8 cellular contexts compared by ENCODE assay signal in the genomic region with DNA sequence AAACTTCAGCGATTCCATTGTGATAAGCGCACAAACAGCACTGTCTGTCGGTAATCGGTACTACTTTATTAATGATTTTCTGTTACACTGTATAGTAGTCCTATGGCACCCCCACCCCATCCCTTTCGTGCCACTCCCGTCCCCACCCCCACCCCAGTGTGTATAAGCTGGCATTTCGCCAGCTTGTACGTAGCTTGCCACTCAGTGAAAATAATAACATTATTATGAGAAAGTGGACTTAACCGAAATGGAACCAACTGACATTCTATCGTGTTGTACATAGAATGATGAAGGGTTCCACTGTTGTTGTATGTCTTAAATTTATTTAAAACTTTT. TPM values are rescaled to one million over a fixed set of nuclear protein-coding genes. Genes with fewer than 3 reads are reported as not detected.
DNase-seq lines count a peak whose midpoint lies in the region; ATAC-seq and TF ChIP-seq lines count a peak whose summit lies in the region.

No MANE protein-coding gene starts in this region.

- peak overlapping the region; percentile 95 to 99 for H3K27ac Mint-ChIP-seq in T-cell

- CTCF ChIA-PET in T-cell (lab: Charles Lee) = interaction anchor here in 1 of 2 donors (0.5 to 0.6 kb wide), 2 partner anchors 356 to 1292 kb away, joined by 3 read pairs; a partner anchor contains a TSS

- H3K9me3 ChIP-seq in BE2C (no peaks in the 10 kb centered on the region), fibroblast of lung (ENCODE audit: control insufficient read depth, insufficient read depth, low read depth, low read length) (no peaks in the 10 kb centered on the region)

- peaks cover 4% of the 10 kb centered on the region for H3K36me3 Mint-ChIP-seq in T-cell

- ATAC-seq in GM21786 (IDR thresholded peaks at IDR 0.05; ENCODE audit: unreplicated experiment) (peak; percentile 1), T-cell (replicated peaks in 1 of 4) (no peak)

- H3K36me3 ChIP-seq in BE2C (peaks cover 19% of the 10 kb centered on the region), fibroblast of lung (ENCODE audit: control insufficient read depth, insufficient read depth, low read length) (no peaks in the 10 kb centered on the region), rectal smooth muscle tissue (ENCODE audit: control insufficient read depth, insufficient read depth, low read length) (no peaks in the 10 kb centered on the region)

- H2AFZ ChIP-seq in fibroblast of lung (ENCODE audit: low read length) = no peak overlapping the region

- H3K4me1 Mint-ChIP-seq in T-cell = peaks cover 42 to 53% (median 45%) of the 10 kb centered on the region in 3 donors

- TF ChIP-seq CTCF in BE2C (IDR thresholded peaks at IDR 0.05; ENCODE audit: low read depth, low read length) (no peak), fibroblast of lung (conservative IDR thresholded peaks at IDR 0.05 in 1 of 2, IDR thresholded peaks at IDR 0.05 in 1 of 2; ENCODE audit: low read depth in 1 of 2, low read length in 2 of 2) (no peak)

- peak overlapping the region; percentile 59 for H3K9ac ChIP-seq in fibroblast of lung (ENCODE audit: insufficient read depth, low read length)
- no peak overlapping the region for H3K9ac ChIP-seq in rectal smooth muscle tissue (ENCODE audit: low read length)

- H3K4me3 Mint-ChIP-seq in T-cell = peak overlapping the region; percentile 78 to 87 (median 82)

- H3K4me1 ChIP-seq in BE2C (no peaks in the 10 kb centered on the region), fibroblast of lung (ENCODE audit: control insufficient read depth, extremely low read depth, insufficient read depth, low read length) (no peaks in the 10 kb centered on the region), rectal smooth muscle tissue (ENCODE audit: control insufficient read depth, insufficient read depth, low read length) (peaks cover 5% of the 10 kb centered on the region)

- peak overlapping the region; percentile 68 for H3K27ac ChIP-seq in fibroblast of lung (ENCODE audit: insufficient read depth, low read length)
- H3K27ac ChIP-seq in rectal smooth muscle tissue (ENCODE audit: low read depth, low read length) = peak overlapping the region; percentile 94

- POLR2A ChIA-PET in T-cell (lab: Charles Lee) = interaction anchor here in 1 of 2 donors (1.3 kb wide), 1 partner anchor 10 kb away, joined by 10 read pairs; no protein-coding TSS in a partner anchor

- H3K4me3 ChIP-seq in BE2C (ENCODE audit: low read depth, low read length) (peak overlapping the region; percentile 82), fibroblast of lung (replicated peaks in 1 of 4; ENCODE audit: control extremely low read depth in 1 of 4, insufficient read depth in 1 of 4, low read depth in 3 of 4, low read length in 4 of 4) (peak overlapping the region; percentile 62 to 87 (median 73)), rectal smooth muscle tissue (ENCODE audit: low read length) (peak overlapping the region; percentile 93)

- peaks cover 32% of the 10 kb centered on the region for H3K79me2 ChIP-seq in fibroblast of lung (ENCODE audit: control insufficient read depth, insufficient read depth, low read length)

- no peaks in the 10 kb centered on the region for H3K27me3 ChIP-seq in BE2C
- H3K27me3 ChIP-seq in fibroblast of lung (ENCODE audit: control insufficient read depth, insufficient read depth, low read length) = no peaks in the 10 kb centered on the region
- no peaks in the 10 kb centered on the region for H3K27me3 ChIP-seq in rectal smooth muscle tissue (ENCODE audit: control insufficient read depth, insufficient read depth, low read length)

- peak overlapping the region; percentile 85 for H3K4me2 ChIP-seq in fibroblast of lung (ENCODE audit: extremely low read depth, insufficient read depth, low read length)

- DNase-seq in BE2C (peak; percentile 30), T-cell (no peak), fibroblast of lung (ENCODE audit: low read depth in 2 of 2) (no peak), putamen (ENCODE audit: low spot score) (no peak), inferior parietal cortex (ENCODE audit: extremely low spot score) (no peak)
- no peak for DNase-seq in stimulated activated CD8-positive, alpha-beta memory T cell treated with anti-CD3 and anti-CD28 coated beads, Interleukin-4, amount 100 ng/mL, for 48 hours

- H3K27me3 Mint-ChIP-seq in T-cell = peaks cover 0 to 3% of the 10 kb centered on the region in 2 donors

- no peaks in the 10 kb centered on the region for H3K9me3 Mint-ChIP-seq in T-cell

- H4K20me1 ChIP-seq in fibroblast of lung (ENCODE audit: control insufficient read depth, extremely low read depth, insufficient read depth, low read length) = no peaks in the 10 kb centered on the region

RNA-seq across cellular contexts. Expression of a gene that starts 4.8 kb away (rescaled TPM):
- polyA plus RNA-seq in BE2C (2012; ENCODE audit: insufficient read depth, insufficient read length, low read depth) = 282 TPM
- total RNA-seq in T-cell (10 to 100 TPM; 19.1 to 73.4 (median 65.2) TPM), fibroblast of lung (96.3 and 132 TPM in 2 replicates)
- polyA plus RNA-seq in fibroblast of lung = 25.7 and 42.8 TPM in 2 replicates
- polyA plus RNA-seq in fibroblast of lung (2012) = 32.3 and 62.5 TPM in 2 replicates
- 9.6 and 10.9 TPM in 2 replicates for polyA minus RNA-seq in fibroblast of lung (ENCODE audit: low replicate concordance)
